15 cellular contexts compared by ENCODE assay signal in the genomic region with DNA sequence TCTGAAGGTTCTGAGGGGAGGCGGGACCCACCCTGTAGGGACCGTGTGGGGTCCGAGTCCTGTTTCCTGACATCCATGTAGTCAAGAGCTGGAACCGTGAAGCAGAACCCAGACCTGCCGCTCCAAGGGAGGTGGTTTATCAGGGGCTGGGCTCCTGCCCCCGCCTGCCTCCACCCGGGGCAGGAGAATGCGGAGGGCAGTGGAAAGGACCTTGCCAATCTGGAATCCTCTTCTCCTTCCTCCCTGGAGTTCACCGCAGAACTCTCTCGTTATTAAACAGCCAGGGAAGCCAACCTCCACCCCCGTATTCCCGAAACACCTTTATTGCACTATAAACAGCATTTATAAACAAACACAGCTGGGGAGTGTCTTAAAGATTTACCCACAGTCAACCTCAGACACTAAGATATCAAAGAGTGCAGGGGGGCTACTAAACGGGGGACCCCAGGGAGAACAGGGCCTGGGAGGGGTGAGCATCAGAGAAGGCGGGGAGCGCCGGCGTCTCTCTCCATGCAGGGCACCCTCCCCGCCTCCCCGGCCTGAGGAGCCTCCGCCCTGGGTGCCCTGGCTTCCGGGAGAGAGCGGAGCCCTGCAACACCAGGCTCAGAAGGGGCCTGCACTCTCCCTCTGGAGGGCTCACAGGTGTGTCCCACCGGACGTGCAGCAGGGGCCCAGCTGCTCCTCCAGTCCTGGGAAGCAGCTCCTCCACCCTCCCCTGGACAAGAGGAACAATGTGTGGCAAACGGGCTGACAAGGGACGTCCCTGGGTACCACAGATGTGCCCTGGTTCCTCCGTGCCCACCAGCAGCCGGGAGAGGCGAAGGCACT. TPM values are rescaled to one million over a fixed set of nuclear protein-coding genes. Genes with fewer than 3 reads are reported as not detected.
DNase-seq lines count a peak whose midpoint lies in the region; ATAC-seq and TF ChIP-seq lines count a peak whose summit lies in the region.
"Had no signal": no experiment of that assay in that cellular context is flagged by ENCODE, and none has a peak within 500 bp of the region (broad histone marks: within the 10 kb centered on the region; RNA-seq: fewer than 3 reads in every experiment).

No MANE protein-coding gene starts in this region.

- H2AFZ ChIP-seq in SK-N-SH (ENCODE audit: low read depth) (no peak overlapping the region), PC-3 (ENCODE audit: low read length) (peak overlapping the region; percentile 9; the same call in 1 of the 2 replicates)

- H3K4me3 Mint-ChIP-seq in stimulated activated effector memory CD8-positive, alpha-beta T cell treated with anti-CD3 and anti-CD28 coated beads, Interleukin-12 subunit alpha, Interleukin-12 subunit beta, amount 100 ng/mL, for 72 hours: no peak overlapping the region
- H3K4me3 Mint-ChIP-seq: activated CD8-positive, alpha-beta memory T cell treated with anti-CD3 and anti-CD28 coated beads, Interleukin-2, amount 10 ng/mL, durations not matched to agents 7 days and 5 days; memory B cell had no signal

- no peak overlapping the region for H3K27ac Mint-ChIP-seq in stimulated activated effector memory CD8-positive, alpha-beta T cell treated with anti-CD3 and anti-CD28 coated beads, Interleukin-12 subunit alpha, Interleukin-12 subunit beta, amount 100 ng/mL, for 72 hours
- H3K27ac Mint-ChIP-seq: activated CD8-positive, alpha-beta memory T cell treated with anti-CD3 and anti-CD28 coated beads, Interleukin-2, amount 10 ng/mL, durations not matched to agents 7 days and 5 days; memory B cell had no signal

- H3K9me3 Mint-ChIP-seq in stimulated activated effector memory CD8-positive, alpha-beta T cell treated with anti-CD3 and anti-CD28 coated beads, Interleukin-12 subunit alpha, Interleukin-12 subunit beta, amount 100 ng/mL, for 72 hours: no peaks in the 10 kb centered on the region
- H3K9me3 Mint-ChIP-seq: memory B cell had no signal

- H3K79me2 ChIP-seq in SK-N-SH (ENCODE audit: insufficient read depth) (no peaks in the 10 kb centered on the region), PC-3 (ENCODE audit: low read length) (no peaks in the 10 kb centered on the region)

- TF ChIP-seq CTCF in SK-N-SH (IDR thresholded peaks at IDR 0.05) (no peak), PC-3 (conservative IDR thresholded peaks at IDR 0.05; ENCODE audit: low read depth, low read length) (no peak), left lung (IDR thresholded peaks at IDR 0.05) (no peak)

- POLR2A ChIA-PET in SK-N-SH (lab: Yijun Ruan, JAX) (no interaction called here), PC-3 (lab: Charles Lee; ENCODE audit: unreplicated experiment) (interaction anchor here (0.6 kb wide), 1 partner anchor 83 kb away, joined by 3 read pairs; no protein-coding TSS in a partner anchor)

- DNase-seq in SK-N-SH: peak; percentile 42
- DNase-seq in PC-3: no peak
- DNase-seq in left lung: peak; percentile 24 to 67
- DNase-seq in stimulated activated effector memory CD8-positive, alpha-beta T cell treated with anti-CD3 and anti-CD28 coated beads, Interleukin-12 subunit alpha, Interleukin-12 subunit beta, amount 100 ng/mL, for 72 hours (ENCODE audit: low spot score in 2 of 2): no peak
- DNase-seq in NAMALWA (ENCODE audit: low spot score): no peak
- DNase-seq: activated CD8-positive, alpha-beta memory T cell treated with anti-CD3 and anti-CD28 coated beads, Interleukin-2, amount 10 ng/mL, durations not matched to agents 7 days and 5 days; COR-L47; gastrocnemius medialis; MM.1S; NCI-H187 treated with DMSO at 0.1 percent for 48 hours had no signal

- no TSS peak for BruUV-seq in PC-3 (replicated peaks; lab: Mats Ljungman, UMichigan)

- no peak overlapping the region for H3K4me2 ChIP-seq in SK-N-SH
- H3K4me2 ChIP-seq in PC-3 (ENCODE audit: low read length): peak overlapping the region; percentile 59

- H3K36me3 ChIP-seq in SK-N-SH (replicated peaks in 1 of 2; ENCODE audit: control insufficient read depth in 1 of 2, insufficient read depth in 2 of 2, low read length in 1 of 2): no peaks in the 10 kb centered on the region
- no peaks in the 10 kb centered on the region for H3K36me3 ChIP-seq in PC-3 (ENCODE audit: low read depth, low read length)
- H3K36me3 ChIP-seq in left lung: no peaks in the 10 kb centered on the region
- H3K36me3 ChIP-seq: gastrocnemius medialis, Peyer's patch had no signal

- H3K27me3 ChIP-seq in SK-N-SH (ENCODE audit: insufficient read depth): peaks cover 8% of the 10 kb centered on the region; the same call in 1 of the 2 replicates
- H3K27me3 ChIP-seq in PC-3 (ENCODE audit: low read length): peaks cover 10% of the 10 kb centered on the region; the same call in 1 of the 2 replicates
- peaks cover 25 to 84% of the 10 kb centered on the region in 2 donors for H3K27me3 ChIP-seq in left lung

- peaks cover 7% of the 10 kb centered on the region for H3K4me1 Mint-ChIP-seq in stimulated activated effector memory CD8-positive, alpha-beta T cell treated with anti-CD3 and anti-CD28 coated beads, Interleukin-12 subunit alpha, Interleukin-12 subunit beta, amount 100 ng/mL, for 72 hours

- intact Hi-C loops in PC-3 (cut with micrococcal nuclease): no loop called here
- intact Hi-C loops in left lung (cut with DNase I): no loop called here

- no peaks in the 10 kb centered on the region for H4K20me1 ChIP-seq in SK-N-SH (ENCODE audit: insufficient read depth)
- H4K20me1 ChIP-seq in PC-3 (ENCODE audit: low read length): no peaks in the 10 kb centered on the region

- H3K4me3 ChIP-seq in SK-N-SH (ENCODE audit: low read depth in 2 of 2, low read length in 1 of 2) (no peak overlapping the region), PC-3 (ENCODE audit: low read length) (no peak overlapping the region), left lung (no peak overlapping the region)
- H3K4me3 ChIP-seq: gastrocnemius medialis, Peyer's patch had no signal

- no peak for TF ChIP-seq EP300 in SK-N-SH (IDR thresholded peaks at IDR 0.05; ENCODE audit: borderline replicate concordance in 1 of 2, low read depth in 1 of 2, low read length in 1 of 2)

- no peak overlapping the region for H3K27ac ChIP-seq in SK-N-SH (ENCODE audit: low read depth in 2 of 2, low read length in 1 of 2)
- H3K27ac ChIP-seq in PC-3 (ENCODE audit: low read length): no peak overlapping the region
- no peak overlapping the region for H3K27ac ChIP-seq in left lung
- H3K27ac ChIP-seq: gastrocnemius medialis, Peyer's patch had no signal

- H3K9me2 ChIP-seq in SK-N-SH (no peaks in the 10 kb centered on the region), PC-3 (replicated peaks; ENCODE audit: low read length) (no peaks in the 10 kb centered on the region)

- H3K36me3 Mint-ChIP-seq in stimulated activated effector memory CD8-positive, alpha-beta T cell treated with anti-CD3 and anti-CD28 coated beads, Interleukin-12 subunit alpha, Interleukin-12 subunit beta, amount 100 ng/mL, for 72 hours: no peaks in the 10 kb centered on the region
- H3K36me3 Mint-ChIP-seq: activated CD8-positive, alpha-beta memory T cell treated with anti-CD3 and anti-CD28 coated beads, Interleukin-2, amount 10 ng/mL, durations not matched to agents 7 days and 5 days; memory B cell had no signal

- no peaks in the 10 kb centered on the region for H3F3A ChIP-seq in SK-N-SH (replicated peaks; ENCODE audit: insufficient read depth)
- H3F3A ChIP-seq in PC-3 (ENCODE audit: low read length, unreplicated experiment): no peaks in the 10 kb centered on the region

- no peak for ATAC-seq in SK-N-SH treated with all-trans-retinoic acid at 6 μM for 48 hours
- peak; percentile 42 for ATAC-seq in PC-3
- peak; percentile 10 for ATAC-seq in left lung
- peak; percentile 43 for ATAC-seq in stimulated activated effector memory CD8-positive, alpha-beta T cell treated with anti-CD3 and anti-CD28 coated beads, Interleukin-12 subunit alpha, Interleukin-12 subunit beta, amount 100 ng/mL, for 72 hours
- ATAC-seq in GM19035 (IDR thresholded peaks at IDR 0.05; ENCODE audit: unreplicated experiment): no peak
- no peak for ATAC-seq in GM19324 (IDR thresholded peaks at IDR 0.05; ENCODE audit: low FRiP score, unreplicated experiment)
- ATAC-seq: activated CD8-positive, alpha-beta memory T cell treated with anti-CD3 and anti-CD28 coated beads, Interleukin-2, amount 10 ng/mL, durations not matched to agents 7 days and 5 days; gastrocnemius medialis had no signal

- H3K9me3 ChIP-seq in SK-N-SH: no peaks in the 10 kb centered on the region
- H3K9me3 ChIP-seq in PC-3 (ENCODE audit: low read length): no peaks in the 10 kb centered on the region
- H3K9me3 ChIP-seq in left lung: no peaks in the 10 kb centered on the region
- H3K9me3 ChIP-seq: gastrocnemius medialis, Peyer's patch had no signal

- no peak for TF ChIP-seq RAD21 in SK-N-SH (IDR thresholded peaks at IDR 0.05; ENCODE audit: low read length)

- H3K4me1 ChIP-seq in SK-N-SH (ENCODE audit: control insufficient read depth in 1 of 2, insufficient read depth in 2 of 2, low read depth in 1 of 2, low read length in 1 of 2) (peaks cover 0 to 24% of the 10 kb centered on the region in 2 experiments; a peak in 1 of 4 replicates), PC-3 (ENCODE audit: insufficient read depth, low read length) (no peaks in the 10 kb centered on the region), left lung (peaks cover 6 to 16% of the 10 kb centered on the region in 2 donors)

- CTCF ChIA-PET in SK-N-SH (lab: Yijun Ruan, JAX): interaction anchor here (1.1 kb wide), 1 partner anchor 9 kb away, joined by 4 read pairs; no protein-coding TSS in a partner anchor
- CTCF ChIA-PET in PC-3 (lab: Charles Lee): no interaction called here

- H3K9ac ChIP-seq in SK-N-SH (no peak overlapping the region), PC-3 (ENCODE audit: low read length) (no peak overlapping the region)

- WGBS in SK-N-SH (ENCODE audit: low lambda C conversion rate): 69% methylated on average over 11 of the region's 29 CpGs

TF ChIP-seq in SK-N-SH, 30 proteins besides CTCF, POLR2A, EP300 and RAD21 (continues in another document):
- TF ChIP-seq TAF1 (IDR thresholded peaks at IDR 0.05; ENCODE audit: borderline replicate concordance, low read depth, low read length) (no peak), FOSL2 (IDR thresholded peaks at IDR 0.05; ENCODE audit: borderline replicate concordance, low read depth) (no peak)

RNA-seq across cellular contexts. Expression of gene C2CD4C, which starts 3.6 kb away (rescaled TPM):
- 0.19 and 0.23 TPM in 2 replicates for polyA plus RNA-seq in SK-N-SH (2012; rRNA removed)
- 0.06 and 0.13 TPM in 2 replicates for polyA plus RNA-seq in SK-N-SH (2012; cell fraction: cytosol; rRNA removed)
- 0.48 and 0.96 TPM in 2 replicates for polyA plus RNA-seq in SK-N-SH (2012; cell fraction: nucleus; rRNA removed)
- total RNA-seq in PC-3 (2014; rRNA removed) (0.29 TPM in 2 replicates), left lung (1 to 10 TPM; 1.1 to 2.4 TPM)
- total RNA-seq: activated CD8-positive, alpha-beta memory T cell treated with anti-CD3 and anti-CD28 coated beads, Interleukin-2, amount 10 ng/mL, durations not matched to agents 7 days and 5 days had no signal

RNA-seq across cellular contexts. Expression of gene SHC2, which starts 55.5 kb away (rescaled TPM):
- polyA plus RNA-seq in SK-N-SH (2012; rRNA removed): 0.64 and 0.80 TPM in 2 replicates
- polyA plus RNA-seq in SK-N-SH (2012; cell fraction: cytosol; rRNA removed): 0.22 and 0.45 TPM in 2 replicates
- polyA plus RNA-seq in SK-N-SH (2012; cell fraction: nucleus; rRNA removed): 3.8 and 7.6 TPM in 2 replicates
- 0.18 TPM in 1 of 2 replicates, not detected in the other for total RNA-seq in PC-3 (2014; rRNA removed)
- total RNA-seq in left lung: 10 to 100 TPM; 16.8 to 34.5 TPM
- total RNA-seq: activated CD8-positive, alpha-beta memory T cell treated with anti-CD3 and anti-CD28 coated beads, Interleukin-2, amount 10 ng/mL, durations not matched to agents 7 days and 5 days had no signal

Comparison
In these comparisons a context has a peak if more than half of its experiments do, and no peak if none do; other contexts are left out.
1. DNase-seq: peak in SK-N-SH (single experiment) and left lung (2 of 2); none in PC-3 (single experiment), stimulated activated effector memory CD8-positive, alpha-beta T cell treated with anti-CD3 and anti-CD28 coated beads, Interleukin-12 subunit alpha, Interleukin-12 subunit beta, amount 100 ng/mL, for 72 hours (0 of 2) and NAMALWA (single experiment).
2. ATAC-seq: peak in PC-3 (single experiment), left lung (single experiment) and stimulated activated effector memory CD8-positive, alpha-beta T cell treated with anti-CD3 and anti-CD28 coated beads, Interleukin-12 subunit alpha, Interleukin-12 subunit beta, amount 100 ng/mL, for 72 hours (single experiment); none in SK-N-SH treated with all-trans-retinoic acid at 6 μM for 48 hours (single experiment), GM19035 (single experiment) and GM19324 (single experiment).
3. RNA of gene SHC2, which starts 55.5 kb away (total RNA-seq): 16.8 to 34.5 TPM in left lung; 0.18 TPM in PC-3; every median in the first group is over 10 times any median in the second.